ENCODE assay signal across 1 cellular context in the genomic region with DNA sequence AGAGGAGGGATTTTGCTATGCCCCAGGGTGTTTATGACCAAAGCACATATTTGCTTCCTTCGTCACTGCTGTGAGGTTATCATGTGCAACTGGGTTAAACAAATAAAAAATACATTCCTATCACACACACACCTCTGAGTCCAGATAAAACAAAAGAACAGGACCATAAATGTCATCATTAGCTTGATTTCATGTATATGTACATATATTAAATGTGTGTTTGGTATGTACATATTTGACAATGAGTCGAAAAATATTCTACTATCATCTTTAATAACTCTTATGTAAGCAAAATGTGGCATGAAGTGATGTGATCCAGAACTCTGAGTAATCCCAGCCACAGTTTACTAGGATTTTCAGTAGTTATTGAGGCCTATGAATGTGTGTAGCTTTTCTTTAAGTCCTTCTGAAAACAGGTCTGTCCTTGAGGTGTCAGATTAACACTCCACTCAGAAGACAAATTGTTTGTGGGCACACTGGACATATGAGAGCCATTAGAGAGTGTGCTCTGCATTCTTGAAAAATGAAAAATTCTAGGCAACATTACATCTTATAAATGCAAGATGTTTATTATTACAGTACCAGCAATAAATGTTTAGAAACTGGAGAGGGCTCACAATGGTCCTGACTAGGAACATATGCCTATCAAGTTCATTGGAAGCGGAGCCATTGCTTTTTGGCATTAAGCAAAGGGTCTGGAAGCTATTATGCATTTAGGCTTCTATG.
A peak's percentile ranks its signal among the peaks of the same experiment; 100 is the strongest.
TF ChIP-seq lines count a peak whose summit lies in the region.

No MANE protein-coding gene starts in this region.

TF ChIP-seq in HEK293, 187 proteins besides CTCF, POLR2A, EP300 and RAD21 (continued from another document):
- TF ChIP-seq OSR2 (tag by site-specific recombination; IDR thresholded peaks at IDR 0.05): peak; percentile 34; the same call in 1 of the 2 replicates
- no peak for TF ChIP-seq ZNF560 (tag by site-specific recombination; IDR thresholded peaks at IDR 0.05; ENCODE audit: borderline replicate concordance)
- TF ChIP-seq ZNF366 (tag by site-specific recombination; conservative IDR thresholded peaks at IDR 0.05): peak; percentile 46; the same call in 1 of the 2 replicates
- TF ChIP-seq ZNF558 (tag by site-specific recombination; IDR thresholded peaks at IDR 0.05): no peak
- TF ChIP-seq ZNF544 (tag by site-specific recombination; IDR thresholded peaks at IDR 0.05): no peak
- 0 out of 2 replicates have a peak, but pooled peaks have one; percentile 29 for TF ChIP-seq ZNF843 (tag by site-specific recombination; IDR thresholded peaks at IDR 0.05)
- no peak for TF ChIP-seq ZNF169 (tag by site-specific recombination; IDR thresholded peaks at IDR 0.05)
- TF ChIP-seq, protein P1, sequence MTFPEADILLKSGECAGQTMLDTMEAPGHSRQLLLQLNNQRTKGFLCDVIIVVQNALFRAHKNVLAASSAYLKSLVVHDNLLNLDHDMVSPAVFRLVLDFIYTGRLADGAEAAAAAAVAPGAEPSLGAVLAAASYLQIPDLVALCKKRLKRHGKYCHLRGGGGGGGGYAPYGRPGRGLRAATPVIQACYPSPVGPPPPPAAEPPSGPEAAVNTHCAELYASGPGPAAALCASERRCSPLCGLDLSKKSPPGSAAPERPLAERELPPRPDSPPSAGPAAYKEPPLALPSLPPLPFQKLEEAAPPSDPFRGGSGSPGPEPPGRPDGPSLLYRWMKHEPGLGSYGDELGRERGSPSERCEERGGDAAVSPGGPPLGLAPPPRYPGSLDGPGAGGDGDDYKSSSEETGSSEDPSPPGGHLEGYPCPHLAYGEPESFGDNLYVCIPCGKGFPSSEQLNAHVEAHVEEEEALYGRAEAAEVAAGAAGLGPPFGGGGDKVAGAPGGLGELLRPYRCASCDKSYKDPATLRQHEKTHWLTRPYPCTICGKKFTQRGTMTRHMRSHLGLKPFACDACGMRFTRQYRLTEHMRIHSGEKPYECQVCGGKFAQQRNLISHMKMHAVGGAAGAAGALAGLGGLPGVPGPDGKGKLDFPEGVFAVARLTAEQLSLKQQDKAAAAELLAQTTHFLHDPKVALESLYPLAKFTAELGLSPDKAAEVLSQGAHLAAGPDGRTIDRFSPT (tag by site-specific recombination; IDR thresholded peaks at IDR 0.05): no peak
- peak; percentile 14; the same call in 1 of the 2 replicates for TF ChIP-seq SP3 (tag by site-specific recombination; IDR thresholded peaks at IDR 0.05)
- TF ChIP-seq ZNF677 (tag by site-specific recombination; IDR thresholded peaks at IDR 0.05): no peak
